ENCODE assay signal across 29 cellular contexts in the genomic region with DNA sequence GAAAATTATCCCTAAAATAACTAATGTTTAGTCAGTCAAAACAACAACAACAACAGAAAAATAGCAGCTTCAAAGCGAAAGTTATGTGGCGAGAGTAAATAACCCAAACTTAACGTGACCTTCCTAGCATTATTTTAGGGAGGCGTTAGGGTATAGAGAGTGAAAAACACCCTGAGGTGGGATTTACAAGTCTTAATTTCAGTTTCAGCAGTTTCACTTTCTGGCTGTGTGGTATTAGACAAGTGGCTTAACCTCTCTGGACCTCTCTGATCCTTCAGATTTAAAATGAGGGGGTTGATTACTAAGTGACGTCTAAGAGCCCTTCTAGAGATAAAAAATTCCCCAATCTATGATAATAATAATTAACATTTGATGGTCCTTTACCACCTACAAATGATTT.
A peak's percentile ranks its signal among the peaks of the same experiment; 100 is the strongest.
DNase-seq lines count a peak whose midpoint lies in the region; ATAC-seq, FAIRE-seq and TF ChIP-seq lines count a peak whose summit lies in the region.
"Had no signal": no experiment of that assay in that cellular context is flagged by ENCODE, and none has a peak within 500 bp of the region (broad histone marks: within the 10 kb centered on the region; RNA-seq: fewer than 3 reads in every experiment).

No MANE protein-coding gene starts in this region.

- peak; percentile 65 for FAIRE-seq in GM12892 (lab: Jason Lieb, UNC)

- no peaks in the 10 kb centered on the region for H3K79me2 ChIP-seq in OCI-LY3 (ENCODE audit: low read length)

- H3K4me3 ChIP-seq in OCI-LY3 (ENCODE audit: low read length) = peak overlapping the region; percentile 54
- H3K4me3 ChIP-seq: BLaER1 treated with 17β-estradiol and CSF1 and Interleukin-3, amounts not matched to agents 10 nM and 100 nM; lung; mucosa of descending colon; PC-9; right lobe of liver had no signal

- H3K27me3 ChIP-seq in OCI-LY3 (ENCODE audit: low read depth, low read length) = no peaks in the 10 kb centered on the region
- H3K27me3 ChIP-seq: BLaER1 treated with 17β-estradiol and CSF1 and Interleukin-3, amounts not matched to agents 10 nM and 100 nM; right lobe of liver had no signal

- H4K20me1 ChIP-seq in OCI-LY3 (ENCODE audit: insufficient read depth, low read length) = no peaks in the 10 kb centered on the region
- H4K20me1 ChIP-seq: BLaER1 treated with 17β-estradiol and CSF1 and Interleukin-3, amounts not matched to agents 10 nM and 100 nM had no signal

- H3K9me3 Mint-ChIP-seq in chondrocyte (ENCODE audit: low read depth) = no peaks in the 10 kb centered on the region
- H3K9me3 Mint-ChIP-seq: activated T-helper 2 cell treated with anti-CD3 and anti-CD28 coated beads, Interferon-gamma antibody, Interleukin-2, Interleukin-4, amounts not matched to agents 10 μg/mL and 5 μg/mL and 100 μg/mL, durations not matched to agents 14 hours and 24 hours and 36 hours; WTC11 had no signal

- H3K27me3 Mint-ChIP-seq in chondrocyte (ENCODE audit: low read depth) = no peaks in the 10 kb centered on the region
- H3K27me3 Mint-ChIP-seq: activated naive CD8-positive, alpha-beta T cell had no signal

- H3K4me1 ChIP-seq in OCI-LY3 (ENCODE audit: low read length) = peaks cover 6% of the 10 kb centered on the region
- H3K4me1 ChIP-seq: Caco-2 had no signal

- no peak overlapping the region for H2AFZ ChIP-seq in OCI-LY3 (ENCODE audit: low read depth, low read length)
- H2AFZ ChIP-seq: PC-9 had no signal

- no peak overlapping the region for H3K27ac ChIP-seq in OCI-LY3 (ENCODE audit: low read length)
- H3K27ac ChIP-seq: BLaER1 treated with 17β-estradiol and CSF1 and Interleukin-3, amounts not matched to agents 10 nM and 100 nM; PC-9; right lobe of liver had no signal

- H3K4me1 Mint-ChIP-seq in chondrocyte (ENCODE audit: low read depth) = peaks cover 3% of the 10 kb centered on the region

- H3K9me3 ChIP-seq in OCI-LY3 (ENCODE audit: insufficient read depth, low read length) = no peaks in the 10 kb centered on the region
- H3K9me3 ChIP-seq: BLaER1 treated with 17β-estradiol and CSF1 and Interleukin-3, amounts not matched to agents 10 nM and 100 nM; Caco-2; mucosa of descending colon; right lobe of liver had no signal

- H3K4me2 ChIP-seq in OCI-LY3 (ENCODE audit: low read length) = peak overlapping the region; percentile 47
- H3K4me2 ChIP-seq: BLaER1 treated with 17β-estradiol and CSF1 and Interleukin-3, amounts not matched to agents 10 nM and 100 nM; PC-9 had no signal

- no peak overlapping the region for H3K4me3 Mint-ChIP-seq in chondrocyte (ENCODE audit: unreplicated experiment)
- H3K4me3 Mint-ChIP-seq: activated naive CD8-positive, alpha-beta T cell; WTC11 had no signal

- DNase-seq in GM12892 (ENCODE audit: insufficient read length) (no peak), chondrocyte (ENCODE audit: low spot score) (no peak), NCI-H2196 treated with DMSO at 0.1 percent for 48 hours (lab: John Stamatoyannopoulos, UW; ENCODE audit: unreplicated experiment) (no peak), Kasumi-1 (lab: John Stamatoyannopoulos, UW) (no peak)
- DNase-seq: activated CD4-positive, alpha-beta T cell treated with anti-CD3 and anti-CD28 coated beads, Interleukin-2, amount 50 U/mL, for 4 hours; activated CD8-positive, alpha-beta memory T cell treated with anti-CD3 and anti-CD28 coated beads, Interleukin-2, amount 50 U/mL, for 48 hours; Caco-2; DMS79; GF-D8; kidney glomerular epithelial cell; MM.1S; mucosa of descending colon; NCI-H1417; NCI-H2081; PC-9; right lobe of liver; Right ventricle myocardium superior; stimulated activated CD4-positive, alpha-beta T cell treated with anti-CD3 and anti-CD28 coated beads, Interleukin-12 subunit alpha, Interleukin-12 subunit beta, amount 100 ng/mL, for 4 hours; stimulated activated CD4-positive, alpha-beta T cell treated with anti-CD3 and anti-CD28 coated beads, Interleukin-4, amount 100 ng/mL, for 4 hours; stimulated activated naive CD4-positive, alpha-beta T cell treated with Interleukin-2 at 50 U/mL for 16 hours had no signal

- no peak overlapping the region for H3K27ac Mint-ChIP-seq in chondrocyte (ENCODE audit: unreplicated experiment)
- H3K27ac Mint-ChIP-seq: activated naive CD8-positive, alpha-beta T cell; activated T-helper 2 cell treated with anti-CD3 and anti-CD28 coated beads, Interferon-gamma antibody, Interleukin-2, Interleukin-4, amounts not matched to agents 10 μg/mL and 5 μg/mL and 100 μg/mL, durations not matched to agents 14 hours and 24 hours and 36 hours; WTC11 had no signal

- ATAC-seq in GM19395 (IDR thresholded peaks at IDR 0.05; ENCODE audit: unreplicated experiment) (peak; percentile 74), HG02642 (IDR thresholded peaks at IDR 0.05; ENCODE audit: poor library complexity, unreplicated experiment) (peak; percentile 72), GM18907 (IDR thresholded peaks at IDR 0.05; ENCODE audit: unreplicated experiment) (no peak)
- ATAC-seq: mucosa of descending colon, right lobe of liver, WTC11 had no signal

- no peaks in the 10 kb centered on the region for H3K36me3 ChIP-seq in OCI-LY3 (replicated peaks; ENCODE audit: low read depth, low read length)
- H3K36me3 ChIP-seq: BLaER1 treated with 17β-estradiol and CSF1 and Interleukin-3, amounts not matched to agents 10 nM and 100 nM; right lobe of liver had no signal

- H3K9ac ChIP-seq in OCI-LY3 (ENCODE audit: low read length) = no peak overlapping the region
- H3K9ac ChIP-seq: BLaER1 treated with 17β-estradiol and CSF1 and Interleukin-3, amounts not matched to agents 10 nM and 100 nM had no signal

- H3K36me3 Mint-ChIP-seq in chondrocyte (ENCODE audit: low read depth) = no peaks in the 10 kb centered on the region
- H3K36me3 Mint-ChIP-seq: WTC11 had no signal

- TF ChIP-seq CTCF in OCI-LY3 (IDR thresholded peaks at IDR 0.05; ENCODE audit: low read depth, low read length) (no peak), chondrocyte (IDR thresholded peaks at IDR 0.05) (no peak)

- TF ChIP-seq POLR2A in GM12892 (IDR thresholded peaks at IDR 0.05; ENCODE audit: low read depth, low read length) = no peak
